Comparison of ENCODE assay signal across 9 cellular contexts in the genomic region with DNA sequence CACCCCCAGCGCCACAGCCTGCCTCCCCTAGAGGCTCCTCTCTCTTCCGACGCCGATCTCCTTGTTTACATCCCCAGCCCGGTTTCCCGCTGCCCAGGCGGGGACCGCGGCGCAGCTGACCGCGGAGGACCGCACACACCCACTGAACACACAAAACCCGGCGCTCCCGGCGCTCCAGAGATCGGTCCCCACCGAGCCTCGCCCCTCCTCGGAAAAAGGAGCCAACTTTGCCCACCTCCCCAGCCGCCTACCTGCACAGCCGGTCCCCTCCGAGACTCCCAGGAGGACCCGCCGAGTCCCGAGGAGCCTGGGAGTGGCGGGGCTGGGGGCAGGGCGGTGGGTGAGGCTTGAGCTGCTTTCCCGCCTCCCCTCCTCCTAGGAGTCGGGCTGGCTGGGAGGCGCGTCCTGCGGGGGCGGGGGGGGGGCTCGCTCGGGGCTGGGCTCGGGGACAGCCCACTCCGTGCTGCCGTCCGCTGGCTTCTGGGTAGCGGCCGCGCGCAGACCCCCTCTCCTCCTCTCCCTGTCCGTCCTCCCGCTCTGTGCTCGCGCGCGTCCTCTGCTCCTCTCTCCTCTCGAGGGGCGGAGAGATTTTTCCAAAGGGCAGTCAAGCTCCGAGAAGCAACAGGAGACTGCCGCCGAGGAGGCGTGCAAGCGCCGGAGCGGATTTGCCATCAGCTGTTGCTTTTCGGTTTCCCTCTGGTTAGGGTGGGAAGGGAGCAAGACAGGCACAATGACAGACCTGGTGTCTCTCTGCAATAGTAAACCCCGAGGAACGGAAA. TPM values are rescaled to one million over a fixed set of nuclear protein-coding genes. Genes with fewer than 3 reads are reported as not detected.
DNase-seq lines count a peak whose midpoint lies in the region; ATAC-seq, FAIRE-seq and TF ChIP-seq lines count a peak whose summit lies in the region.
"Had no signal": no experiment of that assay in that cellular context is flagged by ENCODE, and none has a peak within 500 bp of the region (broad histone marks: within the 10 kb centered on the region; RNA-seq: fewer than 3 reads in every experiment).

TSS of gene FXYD6 (minus strand) at position 318 of the 779 bp plus-strand sequence. CDS start 33,882 bp downstream, outside the sequence.

- no peak within 1 kb of the TSS for H3K27ac Mint-ChIP-seq in activated T-helper 1 cell treated with anti-CD3 and anti-CD28 coated beads, Interleukin-12 subunit alpha, Interleukin-12 subunit beta, Interleukin-2, Interleukin-4 antibody, amounts not matched to agents 30 ng/mL and 10 ng/mL and 1 ng/mL, durations not matched to agents 14 hours and 24 hours and 36 hours

- TF ChIP-seq POLR2A in ovary (IDR thresholded peaks at IDR 0.05), result peak; percentile 42
- TF ChIP-seq POLR2A in GM18505 (IDR thresholded peaks at IDR 0.05; ENCODE audit: borderline replicate concordance, extremely low read depth, insufficient read depth, insufficient read length), result no peak

- TF ChIP-seq EP300 in ovary (IDR thresholded peaks at IDR 0.05), result no peak

- peaks cover 57 to 85% (median 77%) of the 10 kb centered on the region in 11 experiments for H3K27me3 ChIP-seq in BLaER1 treated with 17β-estradiol and CSF1 and Interleukin-3, amounts not matched to agents 10 nM and 100 nM
- no peaks in the 10 kb centered on the region for H3K27me3 ChIP-seq in ovary

- peaks cover 0 to 27% (median 0%) of the 10 kb centered on the region in 11 experiments; a peak in 8 of 22 replicates for H4K20me1 ChIP-seq in BLaER1 treated with 17β-estradiol and CSF1 and Interleukin-3, amounts not matched to agents 10 nM and 100 nM

- DNase-seq in NCI-H1105 treated with DMSO at 0.1 percent for 48 hours (lab: John Stamatoyannopoulos, UW) (peak; percentile 90), cardiac septum (ENCODE audit: low spot score) (no peak), ovary (peak; percentile 82 to 87 (median 82)), GM19239 (ENCODE audit: insufficient read length, low spot score) (no peak)
- DNase-seq in activated T-helper 1 cell treated with anti-CD3 and anti-CD28 coated beads, Interleukin-12 subunit alpha, Interleukin-12 subunit beta, Interleukin-2, Interleukin-4 antibody, amounts not matched to agents 30 ng/mL and 10 ng/mL and 1 ng/mL, durations not matched to agents 14 hours and 24 hours and 36 hours (ENCODE audit: low spot score), result no peak

- peaks cover 23% of the 10 kb centered on the region for H3K4me1 Mint-ChIP-seq in activated T-helper 1 cell treated with anti-CD3 and anti-CD28 coated beads, Interleukin-12 subunit alpha, Interleukin-12 subunit beta, Interleukin-2, Interleukin-4 antibody, amounts not matched to agents 30 ng/mL and 10 ng/mL and 1 ng/mL, durations not matched to agents 14 hours and 24 hours and 36 hours (ENCODE audit: low read depth)

- H3K9ac ChIP-seq in BLaER1 treated with 17β-estradiol and CSF1 and Interleukin-3, amounts not matched to agents 10 nM and 100 nM, result peak within 1 kb of the TSS in 2 of 11 experiments; percentile 39 to 40; a peak in 2 of 22 replicates

- no peaks in the 10 kb centered on the region for H3K9me3 Mint-ChIP-seq in activated T-helper 1 cell treated with anti-CD3 and anti-CD28 coated beads, Interleukin-12 subunit alpha, Interleukin-12 subunit beta, Interleukin-2, Interleukin-4 antibody, amounts not matched to agents 30 ng/mL and 10 ng/mL and 1 ng/mL, durations not matched to agents 14 hours and 24 hours and 36 hours

- intact Hi-C loops in activated T-helper 1 cell treated with anti-CD3 and anti-CD28 coated beads, Interleukin-12 subunit alpha, Interleukin-12 subunit beta, Interleukin-2, Interleukin-4 antibody, amounts not matched to agents 30 ng/mL and 10 ng/mL and 1 ng/mL, durations not matched to agents 14 hours and 24 hours and 36 hours (cut with micrococcal nuclease), result no loop called here
- intact Hi-C loops in cardiac septum (cut with DNase I) (no loop called here), ovary (cut with DNase I) (no loop called here)

- no peak within 1 kb of the TSS for H3K27ac ChIP-seq in BLaER1 treated with 17β-estradiol and CSF1 and Interleukin-3, amounts not matched to agents 10 nM and 100 nM
- H3K27ac ChIP-seq in ovary, result peak within 1 kb of the TSS; percentile 86 to 93

- H3K4me3 ChIP-seq in BLaER1 treated with 17β-estradiol and CSF1 and Interleukin-3, amounts not matched to agents 10 nM and 100 nM, result peak within 1 kb of the TSS; percentile 32 to 66 (median 48); a peak in 18 of 20 replicates
- H3K4me3 ChIP-seq in ovary, result peak within 1 kb of the TSS; percentile 78

- peak within 1 kb of the TSS; percentile 81 for H3K4me3 Mint-ChIP-seq in activated T-helper 1 cell treated with anti-CD3 and anti-CD28 coated beads, Interleukin-12 subunit alpha, Interleukin-12 subunit beta, Interleukin-2, Interleukin-4 antibody, amounts not matched to agents 30 ng/mL and 10 ng/mL and 1 ng/mL, durations not matched to agents 14 hours and 24 hours and 36 hours

- H3K36me3 ChIP-seq in BLaER1 treated with 17β-estradiol and CSF1 and Interleukin-3, amounts not matched to agents 10 nM and 100 nM, result no peaks in the 10 kb centered on the region
- no peaks in the 10 kb centered on the region for H3K36me3 ChIP-seq in ovary

- H3K4me2 ChIP-seq in BLaER1 treated with 17β-estradiol and CSF1 and Interleukin-3, amounts not matched to agents 10 nM and 100 nM, result peak within 1 kb of the TSS; percentile 65 to 91 (median 77)

- no peak for ATAC-seq in GM21515 (IDR thresholded peaks at IDR 0.05; ENCODE audit: unreplicated experiment)
- no peak for ATAC-seq in GM18505 (IDR thresholded peaks at IDR 0.05; ENCODE audit: unreplicated experiment)

- TF ChIP-seq CTCF in ovary (IDR thresholded peaks at IDR 0.05), result no peak

- H3K9me3 ChIP-seq in BLaER1 treated with 17β-estradiol and CSF1 and Interleukin-3, amounts not matched to agents 10 nM and 100 nM (replicated peaks in 1 of 11), result no peaks in the 10 kb centered on the region
- H3K9me3 ChIP-seq in ovary, result no peaks in the 10 kb centered on the region

- WGBS in ovary, 3 donors, result 0 to 1% (median 1%) methylated on average over 41 to 63 of the region's 63 CpGs

- H3K27me3 Mint-ChIP-seq in activated T-helper 1 cell treated with anti-CD3 and anti-CD28 coated beads, Interleukin-12 subunit alpha, Interleukin-12 subunit beta, Interleukin-2, Interleukin-4 antibody, amounts not matched to agents 30 ng/mL and 10 ng/mL and 1 ng/mL, durations not matched to agents 14 hours and 24 hours and 36 hours (ENCODE audit: insufficient read depth), result peaks cover 71% of the 10 kb centered on the region

- no peak for FAIRE-seq in GM19239 (lab: Jason Lieb, UNC)
- FAIRE-seq: GM18507 had no signal

- H3K4me1 ChIP-seq in BLaER1 treated with 17β-estradiol and CSF1 and Interleukin-3, amounts not matched to agents 10 nM and 100 nM, result peaks cover 32 to 45% (median 39%) of the 10 kb centered on the region in 10 experiments; a peak in 19 of 20 replicates
- H3K4me1 ChIP-seq in ovary (ENCODE audit: insufficient read depth), result peaks cover 25% of the 10 kb centered on the region

- H3K36me3 Mint-ChIP-seq in activated T-helper 1 cell treated with anti-CD3 and anti-CD28 coated beads, Interleukin-12 subunit alpha, Interleukin-12 subunit beta, Interleukin-2, Interleukin-4 antibody, amounts not matched to agents 30 ng/mL and 10 ng/mL and 1 ng/mL, durations not matched to agents 14 hours and 24 hours and 36 hours (ENCODE audit: low read depth), result no peaks in the 10 kb centered on the region

RNA-seq across cellular contexts. Expression of gene FXYD6, which starts in this region (rescaled TPM):
- not detected in 2 replicates for total RNA-seq in activated T-helper 1 cell treated with anti-CD3 and anti-CD28 coated beads, Interleukin-12 subunit alpha, Interleukin-12 subunit beta, Interleukin-2, Interleukin-4 antibody, amounts not matched to agents 30 ng/mL and 10 ng/mL and 1 ng/mL, durations not matched to agents 14 hours and 24 hours and 36 hours
- 28.0 TPM for total RNA-seq in cardiac septum
- 100 to 1,000 TPM; 119 to 322 (median 264) TPM for total RNA-seq in ovary
- 100 to 1,000 TPM; 256 to 445 TPM for polyA plus RNA-seq in ovary

Comparison
In these comparisons a context has a peak if more than half of its experiments do, and no peak if none do; other contexts are left out.
1. RNA of gene FXYD6 (total RNA-seq): 119 to 322 TPM in ovary and 28.0 TPM in cardiac septum (single experiment); not detected in activated T-helper 1 cell treated with anti-CD3 and anti-CD28 coated beads, Interleukin-12 subunit alpha, Interleukin-12 subunit beta, Interleukin-2, Interleukin-4 antibody, amounts not matched to agents 30 ng/mL and 10 ng/mL and 1 ng/mL, durations not matched to agents 14 hours and 24 hours and 36 hours; every median in the first group is over 10 times any median in the second.
2. H3K27ac ChIP-seq: peak in ovary (2 of 2); none in BLaER1 treated with 17β-estradiol and CSF1 and Interleukin-3, amounts not matched to agents 10 nM and 100 nM (0 of 11).
3. DNase-seq: peak in NCI-H1105 treated with DMSO at 0.1 percent for 48 hours (single experiment) and ovary (5 of 5); none in activated T-helper 1 cell treated with anti-CD3 and anti-CD28 coated beads, Interleukin-12 subunit alpha, Interleukin-12 subunit beta, Interleukin-2, Interleukin-4 antibody, amounts not matched to agents 30 ng/mL and 10 ng/mL and 1 ng/mL, durations not matched to agents 14 hours and 24 hours and 36 hours (single experiment), cardiac septum (single experiment) and GM19239 (single experiment).